Comparison of ENCODE assay signal across 8 cellular contexts in genomic region chr7:114048386-114049235, GRCh38.
A peak's percentile ranks its signal among the peaks of the same experiment; 100 is the strongest.
DNase-seq lines count a peak whose midpoint lies in the region.

No MANE protein-coding gene starts in this region.

- H3K27ac Mint-ChIP-seq in activated CD4-positive, alpha-beta T cell treated with anti-CD3 and anti-CD28 coated beads, Interleukin-2, amount 10 ng/mL, durations not matched to agents 7 days and 5 days, result peak overlapping the region; percentile 70

- H3K4me3 ChIP-seq in muscle layer of duodenum (ENCODE audit: low read depth in 1 of 2, low read length in 2 of 2), result peak overlapping the region; percentile 22 to 46

- CTCF ChIA-PET in activated CD4-positive, alpha-beta T cell treated with anti-CD3 and anti-CD28 coated beads, Interleukin-2, amount 10 ng/mL, durations not matched to agents 7 days and 5 days (lab: Charles Lee), result interaction anchor here (0.9 kb wide), 1 partner anchor 16 kb away, joined by 3 read pairs; no protein-coding TSS in a partner anchor

- H3K9me3 Mint-ChIP-seq in activated CD4-positive, alpha-beta T cell treated with anti-CD3 and anti-CD28 coated beads, Interleukin-2, amount 10 ng/mL, durations not matched to agents 7 days and 5 days, result no peaks in the 10 kb centered on the region

- POLR2A ChIA-PET in activated CD4-positive, alpha-beta T cell treated with anti-CD3 and anti-CD28 coated beads, Interleukin-2, amount 10 ng/mL, durations not matched to agents 7 days and 5 days (lab: Charles Lee), result no interaction called here

- DNase-seq in activated CD4-positive, alpha-beta T cell treated with anti-CD3 and anti-CD28 coated beads, Interleukin-2, amount 10 ng/mL, durations not matched to agents 7 days and 5 days, result no peak
- no peak for DNase-seq in activated CD4-positive, alpha-beta T cell treated with anti-CD3 and anti-CD28 coated beads, Interleukin-2, amount 50 U/mL, for 1 hour
- DNase-seq in NCI-H187 (lab: John Stamatoyannopoulos, UW), result peak; percentile 11 to 79
- peak; percentile 20 for DNase-seq in astrocyte of the hippocampus (ENCODE audit: low read depth, low spot score)
- no peak for DNase-seq in NCI-H1694 treated with DMSO at 0.1 percent for 48 hours (lab: John Stamatoyannopoulos, UW)
- DNase-seq in SKM-1 treated with dmso at 0.1 percent for 144 hours (lab: John Stamatoyannopoulos, UW; ENCODE audit: unreplicated experiment), result no peak
- no peak for DNase-seq in NCI-H2227 treated with DMSO at 0.1 percent for 48 hours (lab: John Stamatoyannopoulos, UW)

- H3K36me3 ChIP-seq in muscle layer of duodenum (ENCODE audit: control insufficient read depth in 1 of 2, insufficient read depth in 2 of 2, low read length in 2 of 2), result no peaks in the 10 kb centered on the region

- H3K27me3 ChIP-seq in muscle layer of duodenum (ENCODE audit: low read depth, low read length), result no peaks in the 10 kb centered on the region

- no peak overlapping the region for H3K27ac ChIP-seq in muscle layer of duodenum (ENCODE audit: low read length)

- peaks cover 10% of the 10 kb centered on the region for H3K4me1 Mint-ChIP-seq in activated CD4-positive, alpha-beta T cell treated with anti-CD3 and anti-CD28 coated beads, Interleukin-2, amount 10 ng/mL, durations not matched to agents 7 days and 5 days

- no peaks in the 10 kb centered on the region for H3K27me3 Mint-ChIP-seq in activated CD4-positive, alpha-beta T cell treated with anti-CD3 and anti-CD28 coated beads, Interleukin-2, amount 10 ng/mL, durations not matched to agents 7 days and 5 days

- no peaks in the 10 kb centered on the region for H3K9me3 ChIP-seq in muscle layer of duodenum (ENCODE audit: control insufficient read depth in 1 of 2, low read length in 2 of 2)

- H3K4me1 ChIP-seq in muscle layer of duodenum (ENCODE audit: control insufficient read depth in 1 of 2, insufficient read depth in 2 of 2, low read length in 2 of 2), result no peaks in the 10 kb centered on the region

- H3K36me3 Mint-ChIP-seq in activated CD4-positive, alpha-beta T cell treated with anti-CD3 and anti-CD28 coated beads, Interleukin-2, amount 10 ng/mL, durations not matched to agents 7 days and 5 days (ENCODE audit: low read depth), result no peaks in the 10 kb centered on the region

- peak overlapping the region; percentile 55 for H3K4me3 Mint-ChIP-seq in activated CD4-positive, alpha-beta T cell treated with anti-CD3 and anti-CD28 coated beads, Interleukin-2, amount 10 ng/mL, durations not matched to agents 7 days and 5 days

Comparison
In these comparisons a context has a peak if more than half of its experiments do, and no peak if none do; other contexts are left out.
1. DNase-seq: peak in NCI-H187 (2 of 2) and astrocyte of the hippocampus (single experiment); none in activated CD4-positive, alpha-beta T cell treated with anti-CD3 and anti-CD28 coated beads, Interleukin-2, amount 10 ng/mL, durations not matched to agents 7 days and 5 days (single experiment), activated CD4-positive, alpha-beta T cell treated with anti-CD3 and anti-CD28 coated beads, Interleukin-2, amount 50 U/mL, for 1 hour (single experiment), NCI-H1694 treated with DMSO at 0.1 percent for 48 hours (single experiment), SKM-1 treated with dmso at 0.1 percent for 144 hours (single experiment) and NCI-H2227 treated with DMSO at 0.1 percent for 48 hours (single experiment).